Comparison of ENCODE assay signal across 1 cellular context in the genomic region with DNA sequence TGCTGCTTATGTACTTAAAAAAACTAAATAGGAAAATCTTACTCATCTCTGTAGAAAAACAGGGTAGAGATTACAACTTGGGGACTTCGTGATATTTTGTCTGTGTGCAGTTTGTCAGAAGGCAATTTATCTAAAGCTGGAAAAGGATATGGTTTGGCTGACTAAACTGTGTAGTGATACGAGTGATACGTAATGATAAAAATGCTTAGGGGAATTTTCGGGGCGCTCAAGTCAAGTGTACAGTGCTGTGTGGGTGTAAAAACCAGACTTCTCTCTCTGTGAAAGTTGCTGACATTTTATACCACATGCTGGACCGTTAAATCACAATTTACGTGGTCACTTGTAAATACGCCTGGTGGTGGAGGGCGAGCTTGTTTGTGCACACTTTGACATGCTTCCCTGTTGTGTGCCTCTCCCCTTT.
TF ChIP-seq lines count a peak whose summit lies in the region.

No MANE protein-coding gene starts in this region.

TF ChIP-seq in GM12878, 131 proteins besides CTCF, POLR2A, EP300 and RAD21 (continued from another document and continues in another):
- no peak for TF ChIP-seq HCFC1 (IDR thresholded peaks at IDR 0.05; ENCODE audit: low read length)
- TF ChIP-seq CUX1 (IDR thresholded peaks at IDR 0.05; ENCODE audit: insufficient replicate concordance, low read depth, low read length), result no peak
- no peak for TF ChIP-seq ZZZ3 (IDR thresholded peaks at IDR 0.05; ENCODE audit: control insufficient read depth, insufficient read length, low read depth)
- TF ChIP-seq, protein P1, sequence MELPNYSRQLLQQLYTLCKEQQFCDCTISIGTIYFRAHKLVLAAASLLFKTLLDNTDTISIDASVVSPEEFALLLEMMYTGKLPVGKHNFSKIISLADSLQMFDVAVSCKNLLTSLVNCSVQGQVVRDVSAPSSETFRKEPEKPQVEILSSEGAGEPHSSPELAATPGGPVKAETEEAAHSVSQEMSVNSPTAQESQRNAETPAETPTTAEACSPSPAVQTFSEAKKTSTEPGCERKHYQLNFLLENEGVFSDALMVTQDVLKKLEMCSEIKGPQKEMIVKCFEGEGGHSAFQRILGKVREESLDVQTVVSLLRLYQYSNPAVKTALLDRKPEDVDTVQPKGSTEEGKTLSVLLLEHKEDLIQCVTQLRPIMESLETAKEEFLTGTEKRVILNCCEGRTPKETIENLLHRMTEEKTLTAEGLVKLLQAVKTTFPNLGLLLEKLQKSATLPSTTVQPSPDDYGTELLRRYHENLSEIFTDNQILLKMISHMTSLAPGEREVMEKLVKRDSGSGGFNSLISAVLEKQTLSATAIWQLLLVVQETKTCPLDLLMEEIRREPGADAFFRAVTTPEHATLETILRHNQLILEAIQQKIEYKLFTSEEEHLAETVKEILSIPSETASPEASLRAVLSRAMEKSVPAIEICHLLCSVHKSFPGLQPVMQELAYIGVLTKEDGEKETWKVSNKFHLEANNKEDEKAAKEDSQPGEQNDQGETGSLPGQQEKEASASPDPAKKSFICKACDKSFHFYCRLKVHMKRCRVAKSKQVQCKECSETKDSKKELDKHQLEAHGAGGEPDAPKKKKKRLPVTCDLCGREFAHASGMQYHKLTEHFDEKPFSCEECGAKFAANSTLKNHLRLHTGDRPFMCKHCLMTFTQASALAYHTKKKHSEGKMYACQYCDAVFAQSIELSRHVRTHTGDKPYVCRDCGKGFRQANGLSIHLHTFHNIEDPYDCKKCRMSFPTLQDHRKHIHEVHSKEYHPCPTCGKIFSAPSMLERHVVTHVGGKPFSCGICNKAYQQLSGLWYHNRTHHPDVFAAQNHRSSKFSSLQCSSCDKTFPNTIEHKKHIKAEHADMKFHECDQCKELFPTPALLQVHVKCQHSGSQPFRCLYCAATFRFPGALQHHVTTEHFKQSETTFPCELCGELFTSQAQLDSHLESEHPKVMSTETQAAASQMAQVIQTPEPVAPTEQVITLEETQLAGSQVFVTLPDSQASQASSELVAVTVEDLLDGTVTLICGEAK (IDR thresholded peaks at IDR 0.05; ENCODE audit: borderline replicate concordance), result no peak
- TF ChIP-seq SMAD1 (IDR thresholded peaks at IDR 0.05; ENCODE audit: low read depth, partially characterized antibody), result no peak
- TF ChIP-seq, protein P2, sequence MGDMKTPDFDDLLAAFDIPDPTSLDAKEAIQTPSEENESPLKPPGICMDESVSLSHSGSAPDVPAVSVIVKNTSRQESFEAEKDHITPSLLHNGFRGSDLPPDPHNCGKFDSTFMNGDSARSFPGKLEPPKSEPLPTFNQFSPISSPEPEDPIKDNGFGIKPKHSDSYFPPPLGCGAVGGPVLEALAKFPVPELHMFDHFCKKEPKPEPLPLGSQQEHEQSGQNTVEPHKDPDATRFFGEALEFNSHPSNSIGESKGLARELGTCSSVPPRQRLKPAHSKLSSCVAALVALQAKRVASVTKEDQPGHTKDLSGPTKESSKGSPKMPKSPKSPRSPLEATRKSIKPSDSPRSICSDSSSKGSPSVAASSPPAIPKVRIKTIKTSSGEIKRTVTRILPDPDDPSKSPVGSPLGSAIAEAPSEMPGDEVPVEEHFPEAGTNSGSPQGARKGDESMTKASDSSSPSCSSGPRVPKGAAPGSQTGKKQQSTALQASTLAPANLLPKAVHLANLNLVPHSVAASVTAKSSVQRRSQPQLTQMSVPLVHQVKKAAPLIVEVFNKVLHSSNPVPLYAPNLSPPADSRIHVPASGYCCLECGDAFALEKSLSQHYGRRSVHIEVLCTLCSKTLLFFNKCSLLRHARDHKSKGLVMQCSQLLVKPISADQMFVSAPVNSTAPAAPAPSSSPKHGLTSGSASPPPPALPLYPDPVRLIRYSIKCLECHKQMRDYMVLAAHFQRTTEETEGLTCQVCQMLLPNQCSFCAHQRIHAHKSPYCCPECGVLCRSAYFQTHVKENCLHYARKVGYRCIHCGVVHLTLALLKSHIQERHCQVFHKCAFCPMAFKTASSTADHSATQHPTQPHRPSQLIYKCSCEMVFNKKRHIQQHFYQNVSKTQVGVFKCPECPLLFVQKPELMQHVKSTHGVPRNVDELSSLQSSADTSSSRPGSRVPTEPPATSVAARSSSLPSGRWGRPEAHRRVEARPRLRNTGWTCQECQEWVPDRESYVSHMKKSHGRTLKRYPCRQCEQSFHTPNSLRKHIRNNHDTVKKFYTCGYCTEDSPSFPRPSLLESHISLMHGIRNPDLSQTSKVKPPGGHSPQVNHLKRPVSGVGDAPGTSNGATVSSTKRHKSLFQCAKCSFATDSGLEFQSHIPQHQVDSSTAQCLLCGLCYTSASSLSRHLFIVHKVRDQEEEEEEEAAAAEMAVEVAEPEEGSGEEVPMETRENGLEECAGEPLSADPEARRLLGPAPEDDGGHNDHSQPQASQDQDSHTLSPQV (IDR thresholded peaks at IDR 0.05), result no peak
- TF ChIP-seq PAX5 (IDR thresholded peaks at IDR 0.05; ENCODE audit: borderline replicate concordance, low read depth, low read length), result peak; percentile 90; the same call in 1 of the 2 replicates
- no peak for TF ChIP-seq RB1 (IDR thresholded peaks at IDR 0.05; ENCODE audit: borderline replicate concordance)
- TF ChIP-seq IRF3 (IDR thresholded peaks at IDR 0.05), result no peak
- 0 out of 2 replicates have a peak, but pooled peaks have one; percentile 54 for TF ChIP-seq NBN (IDR thresholded peaks at IDR 0.05)
- TF ChIP-seq ASH2L (IDR thresholded peaks at IDR 0.05; ENCODE audit: borderline replicate concordance, low read depth), result no peak
- TF ChIP-seq TARDBP (IDR thresholded peaks at IDR 0.05; ENCODE audit: borderline replicate concordance), result no peak
- TF ChIP-seq SMARCA5 (IDR thresholded peaks at IDR 0.05), result no peak
- TF ChIP-seq, protein P3, sequence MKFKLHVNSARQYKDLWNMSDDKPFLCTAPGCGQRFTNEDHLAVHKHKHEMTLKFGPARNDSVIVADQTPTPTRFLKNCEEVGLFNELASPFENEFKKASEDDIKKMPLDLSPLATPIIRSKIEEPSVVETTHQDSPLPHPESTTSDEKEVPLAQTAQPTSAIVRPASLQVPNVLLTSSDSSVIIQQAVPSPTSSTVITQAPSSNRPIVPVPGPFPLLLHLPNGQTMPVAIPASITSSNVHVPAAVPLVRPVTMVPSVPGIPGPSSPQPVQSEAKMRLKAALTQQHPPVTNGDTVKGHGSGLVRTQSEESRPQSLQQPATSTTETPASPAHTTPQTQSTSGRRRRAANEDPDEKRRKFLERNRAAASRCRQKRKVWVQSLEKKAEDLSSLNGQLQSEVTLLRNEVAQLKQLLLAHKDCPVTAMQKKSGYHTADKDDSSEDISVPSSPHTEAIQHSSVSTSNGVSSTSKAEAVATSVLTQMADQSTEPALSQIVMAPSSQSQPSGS (IDR thresholded peaks at IDR 0.05; ENCODE audit: low read length), result peak; percentile 99
- TF ChIP-seq E2F8 (IDR thresholded peaks at IDR 0.05; ENCODE audit: low read depth, partially characterized antibody), result no peak
- peak; percentile 81 for TF ChIP-seq BMI1 (IDR thresholded peaks at IDR 0.05; ENCODE audit: borderline replicate concordance)
- TF ChIP-seq FOXK2 (IDR thresholded peaks at IDR 0.05), result peak; percentile 25; the same call in 1 of the 2 replicates
- no peak for TF ChIP-seq ZNF207 (IDR thresholded peaks at IDR 0.05; ENCODE audit: borderline replicate concordance)
- no peak for TF ChIP-seq NFXL1 (IDR thresholded peaks at IDR 0.05; ENCODE audit: borderline replicate concordance)
- TF ChIP-seq BACH1 (IDR thresholded peaks at IDR 0.05; ENCODE audit: borderline replicate concordance), result peak; percentile 49; the same call in 1 of the 2 replicates
- peak; percentile 100 for TF ChIP-seq BCL3 (IDR thresholded peaks at IDR 0.05; ENCODE audit: borderline replicate concordance, insufficient read depth, low read depth, low read length, poor library complexity, severe bottlenecking)
- no peak for TF ChIP-seq KLF5 (IDR thresholded peaks at IDR 0.05; ENCODE audit: partially characterized antibody)
- peak; percentile 93 for TF ChIP-seq MTA2 (IDR thresholded peaks at IDR 0.05; ENCODE audit: low read depth)
- no peak for TF ChIP-seq HDGF (IDR thresholded peaks at IDR 0.05)
- no peak for TF ChIP-seq RAD51 (IDR thresholded peaks at IDR 0.05)
- no peak for TF ChIP-seq HDAC2 (IDR thresholded peaks at IDR 0.05)
- TF ChIP-seq PBX3 (IDR thresholded peaks at IDR 0.05; ENCODE audit: insufficient replicate concordance, low read depth, low read length), result no peak
- peak; percentile 95 for TF ChIP-seq PML (IDR thresholded peaks at IDR 0.05; ENCODE audit: low read length)
- TF ChIP-seq ETV6 (conservative IDR thresholded peaks at IDR 0.05 in 1 of 2, IDR thresholded peaks at IDR 0.05 in 1 of 2; ENCODE audit: borderline replicate concordance in 1 of 2, low read depth in 1 of 2), result peak in 1 of 2 experiments; percentile 89; a peak in 2 of 4 replicates
- TF ChIP-seq CHD1 (IDR thresholded peaks at IDR 0.05; ENCODE audit: low read depth, low read length), result no peak
- TF ChIP-seq RELA (IDR thresholded peaks at IDR 0.05; ENCODE audit: borderline replicate concordance, partially characterized antibody), result peak; percentile 89
- TF ChIP-seq RBBP5 (conservative IDR thresholded peaks at IDR 0.05), result no peak
- no peak for TF ChIP-seq WRNIP1 (IDR thresholded peaks at IDR 0.05; ENCODE audit: borderline replicate concordance, low read depth, low read length)
- no peak for TF ChIP-seq STAT1 (conservative IDR thresholded peaks at IDR 0.05)
- no peak for TF ChIP-seq KAT2A (conservative IDR thresholded peaks at IDR 0.05; ENCODE audit: control insufficient read depth, low read depth, low read length)
- TF ChIP-seq SREBF1 (IDR thresholded peaks at IDR 0.05; ENCODE audit: low read length), result peak; percentile 66
